ENCODE assay signal across 8 cellular contexts in genomic region chr12:107318804-107319535, GRCh38.
A peak's percentile ranks its signal among the peaks of the same experiment; 100 is the strongest.
DNase-seq lines count a peak whose midpoint lies in the region; ATAC-seq, FAIRE-seq and TF ChIP-seq lines count a peak whose summit lies in the region.

No MANE protein-coding gene starts in this region.

- peak overlapping the region; percentile 72 for H3K9ac ChIP-seq in endocrine pancreas (ENCODE audit: control insufficient read depth, insufficient read depth, low read length)

- H3K9me3 ChIP-seq in endocrine pancreas (ENCODE audit: control insufficient read depth, low read length), result no peaks in the 10 kb centered on the region
- H3K9me3 ChIP-seq in muscle layer of duodenum (ENCODE audit: control insufficient read depth in 1 of 2, low read length in 2 of 2), result no peaks in the 10 kb centered on the region

- H3K4me3 Mint-ChIP-seq in WTC11, result peak overlapping the region; percentile 96

- no peak overlapping the region for H3K4me3 ChIP-seq in endocrine pancreas (ENCODE audit: control insufficient read depth, insufficient read depth, low read length)
- peak overlapping the region; percentile 44 to 66 for H3K4me3 ChIP-seq in muscle layer of duodenum (ENCODE audit: low read depth in 1 of 2, low read length in 2 of 2)

- H3K27me3 ChIP-seq in endocrine pancreas (ENCODE audit: control insufficient read depth, insufficient read depth, low read length) (no peaks in the 10 kb centered on the region), muscle layer of duodenum (ENCODE audit: low read depth, low read length) (peaks cover 30% of the 10 kb centered on the region)

- no peaks in the 10 kb centered on the region for H3K36me3 Mint-ChIP-seq in WTC11

- no peak for TF ChIP-seq CTCF in WTC11 (IDR thresholded peaks at IDR 0.05)

- H3K27ac Mint-ChIP-seq in WTC11, result no peak overlapping the region

- ATAC-seq in WTC11, result peak; percentile 10

- CTCF ChIA-PET in HEK293T (lab: Yijun Ruan, JAX) (interaction anchor here (1.2 kb wide), 1 partner anchor 187 kb away, joined by 5 read pairs; no protein-coding TSS in a partner anchor), WTC11 (lab: Charles Lee) (interaction anchor here (0.6 to 5.0 kb wide), 16 partner anchors 8 to 1469 kb away, joined by 3 to 37 read pairs (median 4); no protein-coding TSS in a partner anchor)

- FAIRE-seq in H54 (lab: Jason Lieb, UNC), result no peak

- TF ChIP-seq POLR2A in H54 (IDR thresholded peaks at IDR 0.05; ENCODE audit: low read depth, low read length), result no peak

- peak; percentile 51 for DNase-seq in AG08396 (ENCODE audit: low spot score)
- DNase-seq in HEK293T (ENCODE audit: extremely low spot score), result peak; percentile 41
- DNase-seq in WTC11 (ENCODE audit: low spot score), result peak; percentile 50
- DNase-seq in ureter (ENCODE audit: low spot score), result no peak
- no peak for DNase-seq in NCI-H1048 (lab: John Stamatoyannopoulos, UW)
- DNase-seq in H54 (ENCODE audit: insufficient read length, low spot score), result no peak

- no peak overlapping the region for H3K27ac ChIP-seq in muscle layer of duodenum (ENCODE audit: low read length)

- H3K4me1 ChIP-seq in endocrine pancreas (ENCODE audit: control insufficient read depth, insufficient read depth, low read length) (no peaks in the 10 kb centered on the region), muscle layer of duodenum (ENCODE audit: control insufficient read depth in 1 of 2, insufficient read depth in 2 of 2, low read length in 2 of 2) (peaks cover 4 to 35% of the 10 kb centered on the region in 2 donors)

- POLR2A ChIA-PET in HEK293T (lab: Yijun Ruan, JAX), result no interaction called here
- POLR2A ChIA-PET in WTC11 (lab: Charles Lee), result interaction anchor here (0.6 to 0.9 kb wide), 3 partner anchors 83 to 147 kb away, joined by 3 to 4 read pairs (median 4); no protein-coding TSS in a partner anchor

- H3K36me3 ChIP-seq in endocrine pancreas (ENCODE audit: control insufficient read depth, insufficient read depth, low read length), result no peaks in the 10 kb centered on the region
- H3K36me3 ChIP-seq in muscle layer of duodenum (ENCODE audit: control insufficient read depth in 1 of 2, insufficient read depth in 2 of 2, low read length in 2 of 2), result no peaks in the 10 kb centered on the region

- peaks cover 36% of the 10 kb centered on the region for H3K4me1 Mint-ChIP-seq in WTC11

- H3K9me3 Mint-ChIP-seq in WTC11, result no peaks in the 10 kb centered on the region

- H3K27me3 Mint-ChIP-seq in WTC11 (ENCODE audit: low read depth), result peaks cover 81% of the 10 kb centered on the region

TF ChIP-seq in HEK293T, 16 proteins besides CTCF, POLR2A, EP300 and RAD21:
- TF ChIP-seq L3MBTL2 (conservative IDR thresholded peaks at IDR 0.05) (peak; percentile 40), LEF1 (IDR thresholded peaks at IDR 0.05; ENCODE audit: borderline replicate concordance) (no peak)

TF ChIP-seq in WTC11, 78 proteins besides CTCF, POLR2A, EP300 and RAD21:
- TF ChIP-seq ARID4B (CRISPR knock-in tag; IDR thresholded peaks at IDR 0.05; ENCODE audit: borderline replicate concordance), result peak; percentile 61; the same call in 1 of the 2 replicates
- TF ChIP-seq MAX (CRISPR knock-in tag; IDR thresholded peaks at IDR 0.05), result peak; percentile 32; the same call in 1 of the 2 replicates
- TF ChIP-seq JUN (CRISPR knock-in tag; IDR thresholded peaks at IDR 0.05), result no peak
- no peak for TF ChIP-seq ERG (CRISPR knock-in tag; IDR thresholded peaks at IDR 0.05)
- TF ChIP-seq TEAD4 (CRISPR knock-in tag; IDR thresholded peaks at IDR 0.05), result 0 out of 2 replicates have a peak, but pooled peaks have one; percentile 11
- TF ChIP-seq ZNF121 (CRISPR knock-in tag; IDR thresholded peaks at IDR 0.05), result 0 out of 2 replicates have a peak, but pooled peaks have one; percentile 35

Comparison
In these comparisons a context has a peak if more than half of its experiments do, and no peak if none do; other contexts are left out.
1. DNase-seq: peak in AG08396 (single experiment), HEK293T (single experiment) and WTC11 (single experiment); none in ureter (single experiment), NCI-H1048 (single experiment) and H54 (single experiment).